ENCODE assay signal across 11 cellular contexts in the genomic region with DNA sequence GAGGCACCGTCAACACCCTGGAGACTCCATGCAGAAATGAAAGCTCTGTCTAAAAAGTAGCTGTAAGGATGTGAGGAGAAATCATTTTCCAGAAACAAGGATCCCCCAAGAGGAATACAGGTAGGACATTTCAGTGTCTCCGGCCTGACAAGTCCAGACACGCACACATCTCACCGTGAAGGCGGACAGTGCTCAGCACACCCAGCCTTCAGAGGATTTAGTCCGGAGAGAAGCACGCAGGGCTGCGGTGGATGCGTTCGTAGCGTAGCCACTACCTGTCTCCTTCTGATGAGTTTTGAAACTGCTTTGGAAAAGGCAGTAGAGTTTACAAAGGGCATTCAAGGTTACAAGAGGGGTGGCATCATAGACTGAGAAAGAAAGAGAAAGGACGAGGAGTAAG.
DNase-seq lines count a peak whose midpoint lies in the region; ATAC-seq and TF ChIP-seq lines count a peak whose summit lies in the region.
"Had no signal": no experiment of that assay in that cellular context is flagged by ENCODE, and none has a peak within 500 bp of the region (broad histone marks: within the 10 kb centered on the region; RNA-seq: fewer than 3 reads in every experiment).

No MANE protein-coding gene starts in this region.

- peak; percentile 54 for ATAC-seq in omental fat pad (ENCODE audit: low FRiP score)
- no peak for ATAC-seq in stimulated activated naive B cell treated with anti-CD40 and anti-IgM and Interleukin-4, amounts not matched to agents 10 μg/mL and 1 μg/mL and 100 μg/mL, for 72 hours (replicated peaks)
- no peak for ATAC-seq in activated CD4-positive, CD25-positive, alpha-beta regulatory T cell treated with anti-CD3 and anti-CD28 coated beads, Interleukin-2, amount 50 U/mL, for 24 hours
- ATAC-seq in GM19455 (IDR thresholded peaks at IDR 0.05; ENCODE audit: unreplicated experiment): no peak

- H3K36me3 Mint-ChIP-seq in stimulated activated naive B cell treated with anti-CD40 and anti-IgM and Interleukin-4, amounts not matched to agents 10 μg/mL and 1 μg/mL and 100 μg/mL, for 72 hours: no peaks in the 10 kb centered on the region

- DNase-seq in AG04450 (ENCODE audit: low read depth, low spot score): no peak
- DNase-seq in NCI-H2227 treated with DMSO at 0.1 percent for 48 hours (lab: John Stamatoyannopoulos, UW): peak; percentile 20
- peak; percentile 72 for DNase-seq in epithelial cell of esophagus (ENCODE audit: low read depth)
- DNase-seq in omental fat pad (ENCODE audit: low spot score): no peak
- DNase-seq in stimulated activated naive B cell treated with anti-CD40 and anti-IgM and Interleukin-4, amounts not matched to agents 10 μg/mL and 1 μg/mL and 100 μg/mL, for 72 hours: no peak
- DNase-seq in activated CD4-positive, alpha-beta T cell treated with anti-CD3 and anti-CD28 coated beads for 1 hour: no peak
- DNase-seq: GOT3; stimulated activated CD4-positive, alpha-beta T cell treated with anti-CD3 and anti-CD28 coated beads, Interleukin-15, amount 100 ng/mL, for 24 hours had no signal

- H3K27ac ChIP-seq in AG04450 (ENCODE audit: low read depth, low read length): no peak overlapping the region
- H3K27ac ChIP-seq: VCaP had no signal

- H3K27me3 ChIP-seq in AG04450 (ENCODE audit: control insufficient read depth, insufficient read depth, low read length): no peaks in the 10 kb centered on the region

- no peaks in the 10 kb centered on the region for H3K9me3 ChIP-seq in AG04450 (ENCODE audit: control insufficient read depth, insufficient read depth, low read length)

- H3K9me3 Mint-ChIP-seq in stimulated activated naive B cell treated with anti-CD40 and anti-IgM and Interleukin-4, amounts not matched to agents 10 μg/mL and 1 μg/mL and 100 μg/mL, for 72 hours: peaks cover 0 to 2% of the 10 kb centered on the region in 2 donors

- H3K27ac Mint-ChIP-seq in stimulated activated naive B cell treated with anti-CD40 and anti-IgM and Interleukin-4, amounts not matched to agents 10 μg/mL and 1 μg/mL and 100 μg/mL, for 72 hours: no peak overlapping the region

- TF ChIP-seq CTCF in AG04450 (IDR thresholded peaks at IDR 0.05; ENCODE audit: low read depth, low read length) (no peak), epithelial cell of esophagus (IDR thresholded peaks at IDR 0.05; ENCODE audit: insufficient read depth, low read depth, low read length, missing control alignments) (no peak), omental fat pad (IDR thresholded peaks at IDR 0.05) (no peak)

- H3K4me3 Mint-ChIP-seq in stimulated activated naive B cell treated with anti-CD40 and anti-IgM and Interleukin-4, amounts not matched to agents 10 μg/mL and 1 μg/mL and 100 μg/mL, for 72 hours: no peak overlapping the region

- H3K4me3 ChIP-seq in AG04450 (ENCODE audit: low read depth, low read length) (peak overlapping the region; percentile 7; the same call in 1 of the 2 replicates), epithelial cell of esophagus (ENCODE audit: low read length) (peak overlapping the region; percentile 26)

- peaks cover 15 to 23% of the 10 kb centered on the region in 2 donors for H3K27me3 Mint-ChIP-seq in stimulated activated naive B cell treated with anti-CD40 and anti-IgM and Interleukin-4, amounts not matched to agents 10 μg/mL and 1 μg/mL and 100 μg/mL, for 72 hours

- POLR2A ChIA-PET in AG04450 (lab: Yijun Ruan, JAX): no interaction called here

- CTCF ChIA-PET in AG04450 (lab: Charles Lee): no interaction called here

- peaks cover 4 to 6% of the 10 kb centered on the region in 2 donors for H3K4me1 Mint-ChIP-seq in stimulated activated naive B cell treated with anti-CD40 and anti-IgM and Interleukin-4, amounts not matched to agents 10 μg/mL and 1 μg/mL and 100 μg/mL, for 72 hours

Comparison
In these comparisons a context has a peak if more than half of its experiments do, and no peak if none do; other contexts are left out.
1. DNase-seq: peak in NCI-H2227 treated with DMSO at 0.1 percent for 48 hours (single experiment) and epithelial cell of esophagus (single experiment); none in AG04450 (single experiment), omental fat pad (single experiment), stimulated activated naive B cell treated with anti-CD40 and anti-IgM and Interleukin-4, amounts not matched to agents 10 μg/mL and 1 μg/mL and 100 μg/mL, for 72 hours (single experiment) and activated CD4-positive, alpha-beta T cell treated with anti-CD3 and anti-CD28 coated beads for 1 hour (single experiment).